In genomic region chr12:42372154-42372791, GRCh38 we compare ENCODE assay signal across 8 cellular contexts. TPM values are rescaled to one million over a fixed set of nuclear protein-coding genes. Genes with fewer than 3 reads are reported as not detected.
DNase-seq lines count a peak whose midpoint lies in the region; ATAC-seq and TF ChIP-seq lines count a peak whose summit lies in the region.

No MANE protein-coding gene starts in this region.

- TF ChIP-seq CTCF in astrocyte of the cerebellum (IDR thresholded peaks at IDR 0.05; ENCODE audit: low read depth, low read length, missing control alignments) = peak; percentile 69

- no peaks in the 10 kb centered on the region; the same call in 1 of the 2 replicates for H3K36me3 ChIP-seq in iPS DF 6.9 (ENCODE audit: control insufficient read depth, insufficient read depth, low read length)

- CTCF ChIA-PET in activated CD8-positive, alpha-beta memory T cell treated with anti-CD3 and anti-CD28 coated beads, Interleukin-2, amount 10 ng/mL, durations not matched to agents 7 days and 5 days (lab: Charles Lee) = interaction anchor here (0.6 to 3.2 kb wide), 28 partner anchors 9 to 348 kb away, joined by 3 to 26 read pairs (median 4); no protein-coding TSS in a partner anchor

- no peaks in the 10 kb centered on the region for H3K9me3 Mint-ChIP-seq in activated CD8-positive, alpha-beta memory T cell treated with anti-CD3 and anti-CD28 coated beads, Interleukin-2, amount 10 ng/mL, durations not matched to agents 7 days and 5 days (ENCODE audit: low read depth)
- H3K9me3 Mint-ChIP-seq in stimulated activated naive CD8-positive, alpha-beta T cell treated with anti-CD3 and anti-CD28 coated beads, Interleukin-15, amount 100 ng/mL, for 72 hours = no peaks in the 10 kb centered on the region

- H3K27me3 ChIP-seq in iPS DF 6.9 (ENCODE audit: control insufficient read depth, insufficient read depth, low read length) = no peaks in the 10 kb centered on the region

- H3K4me1 ChIP-seq in iPS DF 6.9 (ENCODE audit: control insufficient read depth, insufficient read depth, low read length) = 0 out of 2 replicates have a peak, but pooled peaks cover 1% of the 10 kb centered on the region

- H3K27ac ChIP-seq in iPS DF 6.9 (ENCODE audit: low read length) = no peak overlapping the region

- H3K27me3 Mint-ChIP-seq in activated CD8-positive, alpha-beta memory T cell treated with anti-CD3 and anti-CD28 coated beads, Interleukin-2, amount 10 ng/mL, durations not matched to agents 7 days and 5 days = no peaks in the 10 kb centered on the region
- no peaks in the 10 kb centered on the region for H3K27me3 Mint-ChIP-seq in stimulated activated naive CD8-positive, alpha-beta T cell treated with anti-CD3 and anti-CD28 coated beads, Interleukin-15, amount 100 ng/mL, for 72 hours

- peak; percentile 46 for DNase-seq in activated CD8-positive, alpha-beta memory T cell treated with anti-CD3 and anti-CD28 coated beads, Interleukin-2, amount 10 ng/mL, durations not matched to agents 7 days and 5 days
- DNase-seq in activated CD8-positive, alpha-beta memory T cell treated with anti-CD3 and anti-CD28 coated beads for 24 hours = no peak
- DNase-seq in NCI-H510A (lab: John Stamatoyannopoulos, UW) (peak; percentile 6), astrocyte of the cerebellum (ENCODE audit: low read depth) (peak; percentile 6), iPS DF 6.9 (ENCODE audit: low read depth, low spot score) (peak; percentile 54)
- peak; percentile 20 to 30 for DNase-seq in stimulated activated naive CD8-positive, alpha-beta T cell treated with anti-CD3 and anti-CD28 coated beads, Interleukin-15, amount 100 ng/mL, for 72 hours

- in situ Hi-C loops in astrocyte of the cerebellum (cut with HindIII; ENCODE audit: low sequenced_read_pairs) = no loop called here

- no peak overlapping the region for H3K4me3 Mint-ChIP-seq in activated CD8-positive, alpha-beta memory T cell treated with anti-CD3 and anti-CD28 coated beads, Interleukin-2, amount 10 ng/mL, durations not matched to agents 7 days and 5 days
- H3K4me3 Mint-ChIP-seq in stimulated activated naive CD8-positive, alpha-beta T cell treated with anti-CD3 and anti-CD28 coated beads, Interleukin-15, amount 100 ng/mL, for 72 hours = no peak overlapping the region

- ATAC-seq in activated CD8-positive, alpha-beta memory T cell treated with anti-CD3 and anti-CD28 coated beads, Interleukin-2, amount 10 ng/mL, durations not matched to agents 7 days and 5 days = peak; percentile 86
- peak; percentile 71 for ATAC-seq in GM21390 (IDR thresholded peaks at IDR 0.05; ENCODE audit: unreplicated experiment)
- peak; percentile 89 for ATAC-seq in HG03521 (IDR thresholded peaks at IDR 0.05; ENCODE audit: unreplicated experiment)
- peak; percentile 89 for ATAC-seq in stimulated activated naive CD8-positive, alpha-beta T cell treated with anti-CD3 and anti-CD28 coated beads, Interleukin-15, amount 100 ng/mL, for 72 hours

- peaks cover 6% of the 10 kb centered on the region for H3K36me3 Mint-ChIP-seq in activated CD8-positive, alpha-beta memory T cell treated with anti-CD3 and anti-CD28 coated beads, Interleukin-2, amount 10 ng/mL, durations not matched to agents 7 days and 5 days

- peaks cover 2% of the 10 kb centered on the region for H3K4me1 Mint-ChIP-seq in activated CD8-positive, alpha-beta memory T cell treated with anti-CD3 and anti-CD28 coated beads, Interleukin-2, amount 10 ng/mL, durations not matched to agents 7 days and 5 days
- no peaks in the 10 kb centered on the region for H3K4me1 Mint-ChIP-seq in stimulated activated naive CD8-positive, alpha-beta T cell treated with anti-CD3 and anti-CD28 coated beads, Interleukin-15, amount 100 ng/mL, for 72 hours

- H3K27ac Mint-ChIP-seq in activated CD8-positive, alpha-beta memory T cell treated with anti-CD3 and anti-CD28 coated beads, Interleukin-2, amount 10 ng/mL, durations not matched to agents 7 days and 5 days = no peak overlapping the region
- H3K27ac Mint-ChIP-seq in stimulated activated naive CD8-positive, alpha-beta T cell treated with anti-CD3 and anti-CD28 coated beads, Interleukin-15, amount 100 ng/mL, for 72 hours = no peak overlapping the region

- no peaks in the 10 kb centered on the region for H3K9me3 ChIP-seq in iPS DF 6.9 (ENCODE audit: control insufficient read depth, insufficient read depth, low read length)

- no CpG with 5 or more reads among the region's 2 CpGs for WGBS in iPS DF 6.9 (ENCODE audit: insufficient coverage, insufficient read length)

- H3K4me3 ChIP-seq in astrocyte of the cerebellum (ENCODE audit: low read depth, low read length) (no peak overlapping the region), iPS DF 6.9 (ENCODE audit: low read length) (no peak overlapping the region)

RNA-seq across cellular contexts. Expression of gene PPHLN1, which starts 46.3 kb away (rescaled TPM):
- 10 to 100 TPM; 84.1 to 86.1 TPM for total RNA-seq in activated CD8-positive, alpha-beta memory T cell treated with anti-CD3 and anti-CD28 coated beads, Interleukin-2, amount 10 ng/mL, durations not matched to agents 7 days and 5 days

RNA-seq across cellular contexts. Expression of gene ZCRB1, which starts 46.4 kb away (rescaled TPM):
- total RNA-seq in activated CD8-positive, alpha-beta memory T cell treated with anti-CD3 and anti-CD28 coated beads, Interleukin-2, amount 10 ng/mL, durations not matched to agents 7 days and 5 days = 10 to 100 TPM; 55.9 to 62.8 TPM
